34 cellular contexts compared by ENCODE assay signal in the genomic region with DNA sequence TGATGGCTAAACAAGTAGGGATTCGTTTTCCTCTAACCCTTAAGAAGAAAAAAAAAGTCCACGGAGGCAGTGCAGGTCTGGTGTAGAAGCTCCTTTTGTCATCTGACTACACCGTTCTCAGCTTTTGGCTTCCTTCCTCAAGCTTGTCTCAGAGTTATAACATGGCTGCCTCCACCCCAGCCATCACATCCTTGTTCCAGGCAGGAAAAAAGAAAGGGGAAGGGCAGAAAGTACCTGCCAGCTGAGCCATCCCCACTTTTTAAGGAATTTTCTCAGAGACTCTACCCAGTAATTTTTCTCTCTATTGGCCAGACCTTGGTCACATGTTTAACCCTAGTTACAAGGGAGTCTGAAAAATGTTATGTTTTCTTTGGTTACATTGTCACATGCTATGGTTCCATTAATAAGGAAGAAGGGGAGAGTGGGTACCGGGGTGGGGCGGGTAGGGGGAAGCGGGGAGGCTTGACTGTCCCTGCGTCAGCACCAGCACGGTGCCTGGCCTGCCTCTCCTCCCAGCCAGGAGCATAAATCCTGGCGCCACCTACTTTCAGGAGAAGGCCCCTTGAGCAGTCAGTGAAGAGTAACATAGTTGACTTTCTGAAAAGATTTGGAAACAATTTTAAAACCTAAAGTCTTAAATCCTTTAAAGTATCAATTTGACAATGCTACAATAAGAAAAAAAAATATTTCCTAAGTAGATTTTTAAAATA. TPM values are rescaled to one million over a fixed set of nuclear protein-coding genes. Genes with fewer than 3 reads are reported as not detected.
"Had no signal": no experiment of that assay in that cellular context is flagged by ENCODE, and none has a peak within 500 bp of the region (broad histone marks: within the 10 kb centered on the region; RNA-seq: fewer than 3 reads in every experiment).

No MANE protein-coding gene starts in this region.

- H3K27me3 ChIP-seq: adrenal gland, body of pancreas had no signal

- H3K9me3 Mint-ChIP-seq: activated CD4-positive, alpha-beta memory T cell treated with anti-CD3 and anti-CD28 coated beads for 36 hours; activated CD4-positive, alpha-beta T cell treated with anti-CD3 and anti-CD28 coated beads, Interleukin-2, amount 10 ng/mL, durations not matched to agents 24 days and 14 days; activated naive CD4-positive, alpha-beta T cell treated with anti-CD3 and anti-CD28 coated beads for 36 hours; activated naive CD4-positive, alpha-beta T cell treated with anti-CD3 and anti-CD28 coated beads, Interleukin-2, amount 50 U/mL, for 24 hours; activated naive CD8-positive, alpha-beta T cell treated with anti-CD3 and anti-CD28 coated beads for 36 hours; activated naive CD8-positive, alpha-beta T cell treated with anti-CD3 and anti-CD28 coated beads, Interleukin-2, amount 50 U/mL, for 24 hours; activated T-helper 1 cell treated with anti-CD3 and anti-CD28 coated beads, Interleukin-12 subunit alpha, Interleukin-12 subunit beta, Interleukin-2, Interleukin-4 antibody, amounts not matched to agents 30 ng/mL and 10 ng/mL and 1 ng/mL, durations not matched to agents 14 hours and 24 hours and 36 hours; activated T-helper 2 cell treated with anti-CD3 and anti-CD28 coated beads, Interferon-gamma antibody, Interleukin-2, Interleukin-4, amounts not matched to agents 10 μg/mL and 5 μg/mL and 100 μg/mL, durations not matched to agents 14 hours and 24 hours and 36 hours; T-helper 2 cell treated with Interferon-gamma antibody and Interleukin-4, amounts not matched to agents 5 μg/mL and 100 μg/mL, for 36 hours had no signal

- FAIRE-seq: colon, frontal cortex had no signal

- H3K36me3 Mint-ChIP-seq: activated CD4-positive, alpha-beta memory T cell treated with anti-CD3 and anti-CD28 coated beads for 36 hours; activated CD8-positive, alpha-beta memory T cell treated with anti-CD3 and anti-CD28 coated beads, Interleukin-2, amount 10 ng/mL, durations not matched to agents 7 days and 5 days; activated naive CD4-positive, alpha-beta T cell treated with anti-CD3 and anti-CD28 coated beads, Interleukin-2, amount 50 U/mL, for 24 hours; activated naive CD8-positive, alpha-beta T cell treated with anti-CD3 and anti-CD28 coated beads for 36 hours had no signal

- H3K27ac Mint-ChIP-seq: activated CD4-positive, alpha-beta memory T cell treated with anti-CD3 and anti-CD28 coated beads for 36 hours; activated CD4-positive, alpha-beta T cell treated with anti-CD3 and anti-CD28 coated beads for 36 hours; activated CD4-positive, alpha-beta T cell treated with anti-CD3 and anti-CD28 coated beads, Interleukin-2, amount 10 ng/mL, durations not matched to agents 24 days and 14 days; activated CD8-positive, alpha-beta memory T cell treated with anti-CD3 and anti-CD28 coated beads, Interleukin-2, amount 10 ng/mL, durations not matched to agents 7 days and 5 days; activated CD8-positive, alpha-beta T cell treated with anti-CD3 and anti-CD28 coated beads, Interleukin-2, amount 10 ng/mL, durations not matched to agents 7 days and 5 days; activated naive CD4-positive, alpha-beta T cell treated with anti-CD3 and anti-CD28 coated beads for 36 hours; activated naive CD4-positive, alpha-beta T cell treated with anti-CD3 and anti-CD28 coated beads, Interleukin-2, amount 50 U/mL, for 24 hours; activated naive CD8-positive, alpha-beta T cell treated with anti-CD3 and anti-CD28 coated beads for 36 hours; activated naive CD8-positive, alpha-beta T cell treated with anti-CD3 and anti-CD28 coated beads, Interleukin-2, amount 50 U/mL, for 24 hours; activated T-helper 1 cell treated with anti-CD3 and anti-CD28 coated beads, Interleukin-12 subunit alpha, Interleukin-12 subunit beta, Interleukin-2, Interleukin-4 antibody, amounts not matched to agents 30 ng/mL and 10 ng/mL and 1 ng/mL, durations not matched to agents 14 hours and 24 hours and 36 hours; activated T-helper 2 cell treated with anti-CD3 and anti-CD28 coated beads, Interferon-gamma antibody, Interleukin-2, Interleukin-4, amounts not matched to agents 10 μg/mL and 5 μg/mL and 100 μg/mL, durations not matched to agents 14 hours and 24 hours and 36 hours; T-helper 17 cell; T-helper 2 cell treated with Interferon-gamma antibody and Interleukin-4, amounts not matched to agents 5 μg/mL and 100 μg/mL, for 36 hours had no signal

- H3K27ac ChIP-seq: adrenal gland, body of pancreas, WERI-Rb-1 had no signal

- H3K4me3 Mint-ChIP-seq: activated CD4-positive, alpha-beta memory T cell treated with anti-CD3 and anti-CD28 coated beads for 36 hours; activated CD4-positive, alpha-beta T cell treated with anti-CD3 and anti-CD28 coated beads for 36 hours; activated CD4-positive, alpha-beta T cell treated with anti-CD3 and anti-CD28 coated beads, Interleukin-2, amount 10 ng/mL, durations not matched to agents 24 days and 14 days; activated CD8-positive, alpha-beta memory T cell treated with anti-CD3 and anti-CD28 coated beads, Interleukin-2, amount 10 ng/mL, durations not matched to agents 7 days and 5 days; activated CD8-positive, alpha-beta T cell treated with anti-CD3 and anti-CD28 coated beads, Interleukin-2, amount 10 ng/mL, durations not matched to agents 7 days and 5 days; activated naive CD4-positive, alpha-beta T cell treated with anti-CD3 and anti-CD28 coated beads for 36 hours; activated naive CD4-positive, alpha-beta T cell treated with anti-CD3 and anti-CD28 coated beads, Interleukin-2, amount 50 U/mL, for 24 hours; activated naive CD8-positive, alpha-beta T cell treated with anti-CD3 and anti-CD28 coated beads for 36 hours; activated naive CD8-positive, alpha-beta T cell treated with anti-CD3 and anti-CD28 coated beads, Interleukin-2, amount 50 U/mL, for 24 hours; activated T-helper 1 cell treated with anti-CD3 and anti-CD28 coated beads, Interleukin-12 subunit alpha, Interleukin-12 subunit beta, Interleukin-2, Interleukin-4 antibody, amounts not matched to agents 30 ng/mL and 10 ng/mL and 1 ng/mL, durations not matched to agents 14 hours and 24 hours and 36 hours; T-helper 17 cell; T-helper 2 cell treated with Interferon-gamma antibody and Interleukin-4, amounts not matched to agents 5 μg/mL and 100 μg/mL, for 36 hours had no signal

- ATAC-seq: activated CD4-positive, alpha-beta T cell treated with anti-CD3 and anti-CD28 coated beads for 36 hours; activated CD8-positive, alpha-beta memory T cell treated with anti-CD3 and anti-CD28 coated beads, Interleukin-2, amount 10 ng/mL, durations not matched to agents 7 days and 5 days; activated CD8-positive, alpha-beta T cell treated with anti-CD3 and anti-CD28 coated beads, Interleukin-2, amount 10 ng/mL, durations not matched to agents 7 days and 5 days; activated naive CD8-positive, alpha-beta T cell treated with anti-CD3 and anti-CD28 coated beads, Interleukin-2, amount 50 U/mL, for 24 hours; body of pancreas; esophagus mucosa; T-helper 17 cell had no signal

- H3K4me3 ChIP-seq: adrenal gland, body of pancreas had no signal

- H3K9me3 ChIP-seq: adrenal gland, body of pancreas had no signal

- H3K4me1 Mint-ChIP-seq: activated CD4-positive, alpha-beta T cell treated with anti-CD3 and anti-CD28 coated beads for 36 hours; activated CD8-positive, alpha-beta memory T cell treated with anti-CD3 and anti-CD28 coated beads, Interleukin-2, amount 10 ng/mL, durations not matched to agents 7 days and 5 days; activated naive CD4-positive, alpha-beta T cell treated with anti-CD3 and anti-CD28 coated beads, Interleukin-2, amount 50 U/mL, for 24 hours had no signal

- DNase-seq: activated CD4-positive, alpha-beta memory T cell treated with anti-CD3 and anti-CD28 coated beads for 36 hours; activated CD4-positive, alpha-beta T cell treated with anti-CD3 and anti-CD28 coated beads for 36 hours; activated CD4-positive, alpha-beta T cell treated with anti-CD3 and anti-CD28 coated beads, Interleukin-2, amount 10 ng/mL, durations not matched to agents 24 days and 14 days; activated CD4-positive, CD25-positive, alpha-beta regulatory T cell; activated CD4-positive, CD25-positive, alpha-beta regulatory T cell treated with anti-CD3 and anti-CD28 coated beads, Interleukin-2, amount 50 U/mL, for 72 hours; activated CD8-positive, alpha-beta memory T cell treated with anti-CD3 and anti-CD28 coated beads, Interleukin-2, amount 10 ng/mL, durations not matched to agents 7 days and 5 days; activated CD8-positive, alpha-beta memory T cell treated with anti-CD3 and anti-CD28 coated beads, Interleukin-2, amount 50 U/mL, for 4 hours; activated CD8-positive, alpha-beta T cell treated with anti-CD3 and anti-CD28 coated beads, Interleukin-2, amount 10 ng/mL, durations not matched to agents 7 days and 5 days; activated effector memory CD4-positive, alpha-beta T cell treated with anti-CD3 and anti-CD28 coated beads, Interleukin-2, amount 50 U/mL, for 16 hours; activated naive CD4-positive, alpha-beta T cell treated with anti-CD3 and anti-CD28 coated beads for 36 hours; activated naive CD8-positive, alpha-beta T cell treated with anti-CD3 and anti-CD28 coated beads for 36 hours; activated naive CD8-positive, alpha-beta T cell treated with anti-CD3 and anti-CD28 coated beads, Interleukin-2, amount 50 U/mL, for 24 hours; activated T-cell treated with anti-CD3 and anti-CD28 coated beads, Interleukin-2, amount 50 U/mL, for 1 hour; activated T-cell treated with anti-CD3 and anti-CD28 coated beads, Interleukin-2, amount 50 U/mL, for 48 hours; adrenal gland; amygdala; aorta; body of pancreas; caudate nucleus; cortex of kidney; dermis blood vessel endothelial cell; effector CD8-positive, alpha-beta T cell; foreskin fibroblast; T-helper 1 cell; T-helper 17 cell; T1000; WERI-Rb-1 had no signal

- H3K36me3 ChIP-seq: adrenal gland had no signal

RNA-seq across cellular contexts. Expression of a gene that starts 11.1 kb away (rescaled TPM):
- total RNA-seq: activated CD8-positive, alpha-beta T cell treated with anti-CD3 and anti-CD28 coated beads, Interleukin-2, amount 10 ng/mL, durations not matched to agents 7 days and 5 days; activated naive CD4-positive, alpha-beta T cell treated with anti-CD3 and anti-CD28 coated beads for 36 hours had no signal
